Comparison of ENCODE assay signal across 14 cellular contexts in genomic region chr2:69948963-69949645, GRCh38.
"Had no signal": no experiment of that assay in that cellular context is flagged by ENCODE, and none has a peak within 500 bp of the region (broad histone marks: within the 10 kb centered on the region; RNA-seq: fewer than 3 reads in every experiment).

No MANE protein-coding gene starts in this region.

- H3K9me3 Mint-ChIP-seq: activated CD4-positive, alpha-beta T cell treated with anti-CD3 and anti-CD28 coated beads, Interleukin-2, amount 10 ng/mL, durations not matched to agents 24 days and 14 days; brain; neural crest cell; stimulated activated effector memory CD8-positive, alpha-beta T cell treated with anti-CD3 and anti-CD28 coated beads, Interleukin-12 subunit alpha, Interleukin-12 subunit beta, amount 100 ng/mL, for 72 hours had no signal

- H3K36me3 Mint-ChIP-seq: brain; stimulated activated effector memory CD8-positive, alpha-beta T cell treated with anti-CD3 and anti-CD28 coated beads, Interleukin-12 subunit alpha, Interleukin-12 subunit beta, amount 100 ng/mL, for 72 hours had no signal

- H3K27ac Mint-ChIP-seq: activated CD4-positive, alpha-beta T cell treated with anti-CD3 and anti-CD28 coated beads, Interleukin-2, amount 10 ng/mL, durations not matched to agents 24 days and 14 days; stimulated activated effector memory CD8-positive, alpha-beta T cell treated with anti-CD3 and anti-CD28 coated beads, Interleukin-12 subunit alpha, Interleukin-12 subunit beta, amount 100 ng/mL, for 72 hours had no signal

- H3K4me3 Mint-ChIP-seq: activated CD4-positive, alpha-beta T cell treated with anti-CD3 and anti-CD28 coated beads, Interleukin-2, amount 10 ng/mL, durations not matched to agents 24 days and 14 days; brain; neural crest cell; stimulated activated effector memory CD8-positive, alpha-beta T cell treated with anti-CD3 and anti-CD28 coated beads, Interleukin-12 subunit alpha, Interleukin-12 subunit beta, amount 100 ng/mL, for 72 hours had no signal

- H3K4me1 Mint-ChIP-seq: brain, neural crest cell had no signal

- DNase-seq: activated CD4-positive, alpha-beta T cell treated with anti-CD3 and anti-CD28 coated beads, Interleukin-2, amount 10 ng/mL, durations not matched to agents 24 days and 14 days; activated CD4-positive, CD25-positive, alpha-beta regulatory T cell; activated naive CD4-positive, alpha-beta T cell treated with anti-CD3 and anti-CD28 coated beads, Interleukin-2, amount 50 U/mL, for 16 hours; central memory CD4-positive, alpha-beta T cell; effector CD4-positive, alpha-beta T cell; esophagus squamous epithelium; hypothalamus; psoas muscle; stimulated activated CD4-positive, alpha-beta T cell treated with anti-CD3 and anti-CD28 coated beads, Interleukin-12 subunit alpha, Interleukin-12 subunit beta, amount 100 ng/mL, for 4 hours; stimulated activated CD4-positive, alpha-beta T cell treated with anti-CD3 and anti-CD28 coated beads, Interleukin-2, amount 100 ng/mL, for 24 hours; thyroid gland had no signal

- ATAC-seq: psoas muscle; stimulated activated effector memory CD8-positive, alpha-beta T cell treated with anti-CD3 and anti-CD28 coated beads, Interleukin-12 subunit alpha, Interleukin-12 subunit beta, amount 100 ng/mL, for 72 hours had no signal

- H3K27me3 Mint-ChIP-seq: activated CD4-positive, alpha-beta T cell treated with anti-CD3 and anti-CD28 coated beads, Interleukin-2, amount 10 ng/mL, durations not matched to agents 24 days and 14 days; brain had no signal
